ENCODE assay signal across 23 cellular contexts in the genomic region with DNA sequence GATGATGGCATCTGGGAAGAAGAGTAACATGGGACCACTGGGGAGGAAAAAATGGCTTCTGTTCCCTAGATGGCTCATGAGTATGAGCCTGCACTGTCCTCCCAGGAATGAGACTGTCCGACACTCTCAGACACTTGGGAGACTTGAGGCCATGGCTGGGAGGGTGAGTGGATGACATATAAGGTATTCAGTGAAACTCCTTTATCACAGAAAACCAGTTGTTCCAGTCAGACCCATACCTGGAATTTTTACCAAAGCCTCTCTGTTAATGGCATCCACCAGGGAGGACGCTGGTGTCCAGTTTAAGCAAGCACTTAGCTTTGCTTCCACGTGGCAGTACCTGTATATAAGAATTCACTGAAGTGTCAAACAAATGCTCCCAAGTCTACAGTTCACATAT.
"Had no signal": no experiment of that assay in that cellular context is flagged by ENCODE, and none has a peak within 500 bp of the region (broad histone marks: within the 10 kb centered on the region; RNA-seq: fewer than 3 reads in every experiment).

No MANE protein-coding gene starts in this region.

- H3K4me2 ChIP-seq: SK-N-SH had no signal

- H3K4me3 ChIP-seq: MG63 had no signal

- ATAC-seq: HepG2, Panc1 had no signal

- H3K9ac ChIP-seq: SK-N-SH had no signal

- H3K36me3 ChIP-seq: MG63 had no signal

- H3K9me2 ChIP-seq: SK-N-SH had no signal

- H3K27ac ChIP-seq: RWPE1 had no signal

- H3K9me3 ChIP-seq: MG63, SK-N-SH had no signal

- DNase-seq: IMR-90, Karpas-422, KG1, MG63, NCI-H1092, NCI-H1105 treated with DMSO at 0.1 percent for 48 hours, NCI-H1417 treated with DMSO at 0.1 percent for 48 hours, NCI-H146, NCI-H1694 treated with DMSO at 0.1 percent for 48 hours, NCI-H2029, NCI-H2081 treated with DMSO at 0.1 percent for 48 hours, NCI-H2171, NCI-H226, NCI-H446, NCI-H510A, NCI-H524 treated with DMSO at 0.1 percent for 48 hours, NCI-H69, NCI-H774, SHP77, SK-N-SH had no signal
